In the genomic region with DNA sequence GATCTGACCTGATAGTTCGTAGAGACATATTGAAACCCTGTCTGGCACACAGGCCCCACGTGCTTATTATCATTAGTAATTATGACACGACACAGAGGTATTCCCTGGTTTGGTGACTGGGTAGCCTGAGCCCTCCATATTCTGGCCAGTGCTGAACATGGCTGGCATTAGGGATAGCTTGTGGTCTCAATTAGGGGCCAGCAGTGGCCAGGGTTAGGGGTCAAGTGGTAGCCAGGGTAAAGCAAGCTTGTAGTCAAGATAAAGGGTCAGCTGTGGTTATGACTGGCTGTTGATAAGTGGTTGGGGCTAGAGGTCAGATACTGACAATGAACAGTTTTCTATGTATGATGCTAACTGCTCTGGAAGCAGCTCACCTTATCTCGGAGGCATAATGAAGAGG, we compare ENCODE assay signal across 1 cellular context.
TF ChIP-seq lines count a peak whose summit lies in the region.

No MANE protein-coding gene starts in this region.

TF ChIP-seq in K562, 482 proteins besides CTCF, POLR2A, EP300 and RAD21 (continued from another document and continues in another):
- TF ChIP-seq, protein P1, sequence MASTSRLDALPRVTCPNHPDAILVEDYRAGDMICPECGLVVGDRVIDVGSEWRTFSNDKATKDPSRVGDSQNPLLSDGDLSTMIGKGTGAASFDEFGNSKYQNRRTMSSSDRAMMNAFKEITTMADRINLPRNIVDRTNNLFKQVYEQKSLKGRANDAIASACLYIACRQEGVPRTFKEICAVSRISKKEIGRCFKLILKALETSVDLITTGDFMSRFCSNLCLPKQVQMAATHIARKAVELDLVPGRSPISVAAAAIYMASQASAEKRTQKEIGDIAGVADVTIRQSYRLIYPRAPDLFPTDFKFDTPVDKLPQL (IDR thresholded peaks at IDR 0.05; ENCODE audit: extremely low read depth, insufficient read length): no peak
- no peak for TF ChIP-seq GABPB1 (CRISPR knock-in tag; IDR thresholded peaks at IDR 0.05)
- TF ChIP-seq, protein P2, sequence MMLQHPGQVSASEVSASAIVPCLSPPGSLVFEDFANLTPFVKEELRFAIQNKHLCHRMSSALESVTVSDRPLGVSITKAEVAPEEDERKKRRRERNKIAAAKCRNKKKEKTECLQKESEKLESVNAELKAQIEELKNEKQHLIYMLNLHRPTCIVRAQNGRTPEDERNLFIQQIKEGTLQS (IDR thresholded peaks at IDR 0.05): peak; percentile 45; the same call in 1 of the 2 replicates
- TF ChIP-seq, protein P2 (CRISPR knock-in tag; conservative IDR thresholded peaks at IDR 0.05): no peak; the same call in 1 of the 2 replicates
- no peak for TF ChIP-seq ZNF165 (CRISPR knock-in tag; IDR thresholded peaks at IDR 0.05; ENCODE audit: borderline replicate concordance)
- TF ChIP-seq NEUROD1 (IDR thresholded peaks at IDR 0.05; ENCODE audit: borderline replicate concordance, low read depth, low read length, partially characterized antibody): peak; percentile 44
- TF ChIP-seq, protein P3, sequence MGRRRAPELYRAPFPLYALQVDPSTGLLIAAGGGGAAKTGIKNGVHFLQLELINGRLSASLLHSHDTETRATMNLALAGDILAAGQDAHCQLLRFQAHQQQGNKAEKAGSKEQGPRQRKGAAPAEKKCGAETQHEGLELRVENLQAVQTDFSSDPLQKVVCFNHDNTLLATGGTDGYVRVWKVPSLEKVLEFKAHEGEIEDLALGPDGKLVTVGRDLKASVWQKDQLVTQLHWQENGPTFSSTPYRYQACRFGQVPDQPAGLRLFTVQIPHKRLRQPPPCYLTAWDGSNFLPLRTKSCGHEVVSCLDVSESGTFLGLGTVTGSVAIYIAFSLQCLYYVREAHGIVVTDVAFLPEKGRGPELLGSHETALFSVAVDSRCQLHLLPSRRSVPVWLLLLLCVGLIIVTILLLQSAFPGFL (CRISPR knock-in tag; IDR thresholded peaks at IDR 0.05): no peak
- no peak for TF ChIP-seq PURB (CRISPR knock-in tag; IDR thresholded peaks at IDR 0.05; ENCODE audit: low read depth)
- TF ChIP-seq ASH1L (IDR thresholded peaks at IDR 0.05; ENCODE audit: borderline replicate concordance, low read depth, partially characterized antibody): no peak
- no peak for TF ChIP-seq EZH2 (IDR thresholded peaks at IDR 0.05; ENCODE audit: borderline replicate concordance, low read depth, low read length)
- TF ChIP-seq, protein P4, sequence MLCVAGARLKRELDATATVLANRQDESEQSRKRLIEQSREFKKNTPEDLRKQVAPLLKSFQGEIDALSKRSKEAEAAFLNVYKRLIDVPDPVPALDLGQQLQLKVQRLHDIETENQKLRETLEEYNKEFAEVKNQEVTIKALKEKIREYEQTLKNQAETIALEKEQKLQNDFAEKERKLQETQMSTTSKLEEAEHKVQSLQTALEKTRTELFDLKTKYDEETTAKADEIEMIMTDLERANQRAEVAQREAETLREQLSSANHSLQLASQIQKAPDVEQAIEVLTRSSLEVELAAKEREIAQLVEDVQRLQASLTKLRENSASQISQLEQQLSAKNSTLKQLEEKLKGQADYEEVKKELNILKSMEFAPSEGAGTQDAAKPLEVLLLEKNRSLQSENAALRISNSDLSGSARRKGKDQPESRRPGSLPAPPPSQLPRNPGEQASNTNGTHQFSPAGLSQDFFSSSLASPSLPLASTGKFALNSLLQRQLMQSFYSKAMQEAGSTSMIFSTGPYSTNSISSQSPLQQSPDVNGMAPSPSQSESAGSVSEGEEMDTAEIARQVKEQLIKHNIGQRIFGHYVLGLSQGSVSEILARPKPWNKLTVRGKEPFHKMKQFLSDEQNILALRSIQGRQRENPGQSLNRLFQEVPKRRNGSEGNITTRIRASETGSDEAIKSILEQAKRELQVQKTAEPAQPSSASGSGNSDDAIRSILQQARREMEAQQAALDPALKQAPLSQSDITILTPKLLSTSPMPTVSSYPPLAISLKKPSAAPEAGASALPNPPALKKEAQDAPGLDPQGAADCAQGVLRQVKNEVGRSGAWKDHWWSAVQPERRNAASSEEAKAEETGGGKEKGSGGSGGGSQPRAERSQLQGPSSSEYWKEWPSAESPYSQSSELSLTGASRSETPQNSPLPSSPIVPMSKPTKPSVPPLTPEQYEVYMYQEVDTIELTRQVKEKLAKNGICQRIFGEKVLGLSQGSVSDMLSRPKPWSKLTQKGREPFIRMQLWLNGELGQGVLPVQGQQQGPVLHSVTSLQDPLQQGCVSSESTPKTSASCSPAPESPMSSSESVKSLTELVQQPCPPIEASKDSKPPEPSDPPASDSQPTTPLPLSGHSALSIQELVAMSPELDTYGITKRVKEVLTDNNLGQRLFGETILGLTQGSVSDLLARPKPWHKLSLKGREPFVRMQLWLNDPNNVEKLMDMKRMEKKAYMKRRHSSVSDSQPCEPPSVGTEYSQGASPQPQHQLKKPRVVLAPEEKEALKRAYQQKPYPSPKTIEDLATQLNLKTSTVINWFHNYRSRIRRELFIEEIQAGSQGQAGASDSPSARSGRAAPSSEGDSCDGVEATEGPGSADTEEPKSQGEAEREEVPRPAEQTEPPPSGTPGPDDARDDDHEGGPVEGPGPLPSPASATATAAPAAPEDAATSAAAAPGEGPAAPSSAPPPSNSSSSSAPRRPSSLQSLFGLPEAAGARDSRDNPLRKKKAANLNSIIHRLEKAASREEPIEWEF (CRISPR knock-in tag; IDR thresholded peaks at IDR 0.05): no peak; the same call in none of the 2 replicates
- no peak for TF ChIP-seq NFXL1 (CRISPR knock-in tag; IDR thresholded peaks at IDR 0.05)
- TF ChIP-seq EHMT2 (IDR thresholded peaks at IDR 0.05): no peak
- TF ChIP-seq COPS2 (conservative IDR thresholded peaks at IDR 0.05): no peak
- TF ChIP-seq JUN (IDR thresholded peaks at IDR 0.05; ENCODE audit: borderline replicate concordance, low read depth, low read length): no peak
- no peak for TF ChIP-seq JUN (CRISPR knock-in tag; IDR thresholded peaks at IDR 0.05; ENCODE audit: borderline replicate concordance)
- TF ChIP-seq KLF10 (CRISPR knock-in tag; IDR thresholded peaks at IDR 0.05): no peak
- TF ChIP-seq, protein P5, sequence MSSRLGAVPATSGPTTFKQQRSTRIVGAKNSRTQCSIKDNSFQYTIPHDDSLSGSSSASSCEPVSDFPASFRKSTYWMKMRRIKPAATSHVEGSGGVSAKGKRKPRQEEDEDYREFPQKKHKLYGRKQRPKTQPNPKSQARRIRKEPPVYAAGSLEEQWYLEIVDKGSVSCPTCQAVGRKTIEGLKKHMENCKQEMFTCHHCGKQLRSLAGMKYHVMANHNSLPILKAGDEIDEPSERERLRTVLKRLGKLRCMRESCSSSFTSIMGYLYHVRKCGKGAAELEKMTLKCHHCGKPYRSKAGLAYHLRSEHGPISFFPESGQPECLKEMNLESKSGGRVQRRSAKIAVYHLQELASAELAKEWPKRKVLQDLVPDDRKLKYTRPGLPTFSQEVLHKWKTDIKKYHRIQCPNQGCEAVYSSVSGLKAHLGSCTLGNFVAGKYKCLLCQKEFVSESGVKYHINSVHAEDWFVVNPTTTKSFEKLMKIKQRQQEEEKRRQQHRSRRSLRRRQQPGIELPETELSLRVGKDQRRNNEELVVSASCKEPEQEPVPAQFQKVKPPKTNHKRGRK (tag; IDR thresholded peaks at IDR 0.05): no peak
- TF ChIP-seq GATA2 (CRISPR knock-in tag; IDR thresholded peaks at IDR 0.05): peak; percentile 81
- TF ChIP-seq, protein P6, sequence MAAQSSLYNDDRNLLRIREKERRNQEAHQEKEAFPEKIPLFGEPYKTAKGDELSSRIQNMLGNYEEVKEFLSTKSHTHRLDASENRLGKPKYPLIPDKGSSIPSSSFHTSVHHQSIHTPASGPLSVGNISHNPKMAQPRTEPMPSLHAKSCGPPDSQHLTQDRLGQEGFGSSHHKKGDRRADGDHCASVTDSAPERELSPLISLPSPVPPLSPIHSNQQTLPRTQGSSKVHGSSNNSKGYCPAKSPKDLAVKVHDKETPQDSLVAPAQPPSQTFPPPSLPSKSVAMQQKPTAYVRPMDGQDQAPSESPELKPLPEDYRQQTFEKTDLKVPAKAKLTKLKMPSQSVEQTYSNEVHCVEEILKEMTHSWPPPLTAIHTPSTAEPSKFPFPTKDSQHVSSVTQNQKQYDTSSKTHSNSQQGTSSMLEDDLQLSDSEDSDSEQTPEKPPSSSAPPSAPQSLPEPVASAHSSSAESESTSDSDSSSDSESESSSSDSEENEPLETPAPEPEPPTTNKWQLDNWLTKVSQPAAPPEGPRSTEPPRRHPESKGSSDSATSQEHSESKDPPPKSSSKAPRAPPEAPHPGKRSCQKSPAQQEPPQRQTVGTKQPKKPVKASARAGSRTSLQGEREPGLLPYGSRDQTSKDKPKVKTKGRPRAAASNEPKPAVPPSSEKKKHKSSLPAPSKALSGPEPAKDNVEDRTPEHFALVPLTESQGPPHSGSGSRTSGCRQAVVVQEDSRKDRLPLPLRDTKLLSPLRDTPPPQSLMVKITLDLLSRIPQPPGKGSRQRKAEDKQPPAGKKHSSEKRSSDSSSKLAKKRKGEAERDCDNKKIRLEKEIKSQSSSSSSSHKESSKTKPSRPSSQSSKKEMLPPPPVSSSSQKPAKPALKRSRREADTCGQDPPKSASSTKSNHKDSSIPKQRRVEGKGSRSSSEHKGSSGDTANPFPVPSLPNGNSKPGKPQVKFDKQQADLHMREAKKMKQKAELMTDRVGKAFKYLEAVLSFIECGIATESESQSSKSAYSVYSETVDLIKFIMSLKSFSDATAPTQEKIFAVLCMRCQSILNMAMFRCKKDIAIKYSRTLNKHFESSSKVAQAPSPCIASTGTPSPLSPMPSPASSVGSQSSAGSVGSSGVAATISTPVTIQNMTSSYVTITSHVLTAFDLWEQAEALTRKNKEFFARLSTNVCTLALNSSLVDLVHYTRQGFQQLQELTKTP (IDR thresholded peaks at IDR 0.05; ENCODE audit: low read depth in 1 of 2, partially characterized antibody in 2 of 2): peak in 1 of 2 experiments; percentile 77
- TF ChIP-seq, protein P7, sequence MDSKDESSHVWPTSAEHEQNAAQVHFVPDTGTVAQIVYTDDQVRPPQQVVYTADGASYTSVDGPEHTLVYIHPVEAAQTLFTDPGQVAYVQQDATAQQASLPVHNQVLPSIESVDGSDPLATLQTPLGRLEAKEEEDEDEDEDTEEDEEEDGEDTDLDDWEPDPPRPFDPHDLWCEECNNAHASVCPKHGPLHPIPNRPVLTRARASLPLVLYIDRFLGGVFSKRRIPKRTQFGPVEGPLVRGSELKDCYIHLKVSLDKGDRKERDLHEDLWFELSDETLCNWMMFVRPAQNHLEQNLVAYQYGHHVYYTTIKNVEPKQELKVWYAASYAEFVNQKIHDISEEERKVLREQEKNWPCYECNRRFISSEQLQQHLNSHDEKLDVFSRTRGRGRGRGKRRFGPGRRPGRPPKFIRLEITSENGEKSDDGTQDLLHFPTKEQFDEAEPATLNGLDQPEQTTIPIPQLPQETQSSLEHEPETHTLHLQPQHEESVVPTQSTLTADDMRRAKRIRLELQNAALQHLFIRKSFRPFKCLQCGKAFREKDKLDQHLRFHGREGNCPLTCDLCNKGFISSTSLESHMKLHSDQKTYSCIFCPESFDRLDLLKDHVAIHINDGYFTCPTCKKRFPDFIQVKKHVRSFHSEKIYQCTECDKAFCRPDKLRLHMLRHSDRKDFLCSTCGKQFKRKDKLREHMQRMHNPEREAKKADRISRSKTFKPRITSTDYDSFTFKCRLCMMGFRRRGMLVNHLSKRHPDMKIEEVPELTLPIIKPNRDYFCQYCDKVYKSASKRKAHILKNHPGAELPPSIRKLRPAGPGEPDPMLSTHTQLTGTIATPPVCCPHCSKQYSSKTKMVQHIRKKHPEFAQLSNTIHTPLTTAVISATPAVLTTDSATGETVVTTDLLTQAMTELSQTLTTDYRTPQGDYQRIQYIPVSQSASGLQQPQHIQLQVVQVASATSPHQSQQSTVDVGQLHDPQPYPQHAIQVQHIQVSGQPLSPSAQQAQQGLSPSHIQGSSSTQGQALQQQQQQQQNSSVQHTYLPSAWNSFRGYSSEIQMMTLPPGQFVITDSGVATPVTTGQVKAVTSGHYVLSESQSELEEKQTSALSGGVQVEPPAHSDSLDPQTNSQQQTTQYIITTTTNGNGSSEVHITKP (IDR thresholded peaks at IDR 0.05; ENCODE audit: partially characterized antibody): no peak
- no peak for TF ChIP-seq ZNF354B (CRISPR knock-in tag; IDR thresholded peaks at IDR 0.05)
- TF ChIP-seq, protein P8, sequence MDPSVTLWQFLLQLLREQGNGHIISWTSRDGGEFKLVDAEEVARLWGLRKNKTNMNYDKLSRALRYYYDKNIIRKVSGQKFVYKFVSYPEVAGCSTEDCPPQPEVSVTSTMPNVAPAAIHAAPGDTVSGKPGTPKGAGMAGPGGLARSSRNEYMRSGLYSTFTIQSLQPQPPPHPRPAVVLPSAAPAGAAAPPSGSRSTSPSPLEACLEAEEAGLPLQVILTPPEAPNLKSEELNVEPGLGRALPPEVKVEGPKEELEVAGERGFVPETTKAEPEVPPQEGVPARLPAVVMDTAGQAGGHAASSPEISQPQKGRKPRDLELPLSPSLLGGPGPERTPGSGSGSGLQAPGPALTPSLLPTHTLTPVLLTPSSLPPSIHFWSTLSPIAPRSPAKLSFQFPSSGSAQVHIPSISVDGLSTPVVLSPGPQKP (CRISPR knock-in tag; IDR thresholded peaks at IDR 0.05): no peak
- no peak for TF ChIP-seq TGIF2 (CRISPR knock-in tag; IDR thresholded peaks at IDR 0.05)
- no peak for TF ChIP-seq NCOA4 (IDR thresholded peaks at IDR 0.05; ENCODE audit: partially characterized antibody)
- no peak for TF ChIP-seq TAF15 (IDR thresholded peaks at IDR 0.05; ENCODE audit: low read depth, low read length)
- no peak for TF ChIP-seq RBM39 (optimal IDR thresholded peaks at IDR 0.05; ENCODE audit: low read depth, low read length)
- TF ChIP-seq, protein P9, sequence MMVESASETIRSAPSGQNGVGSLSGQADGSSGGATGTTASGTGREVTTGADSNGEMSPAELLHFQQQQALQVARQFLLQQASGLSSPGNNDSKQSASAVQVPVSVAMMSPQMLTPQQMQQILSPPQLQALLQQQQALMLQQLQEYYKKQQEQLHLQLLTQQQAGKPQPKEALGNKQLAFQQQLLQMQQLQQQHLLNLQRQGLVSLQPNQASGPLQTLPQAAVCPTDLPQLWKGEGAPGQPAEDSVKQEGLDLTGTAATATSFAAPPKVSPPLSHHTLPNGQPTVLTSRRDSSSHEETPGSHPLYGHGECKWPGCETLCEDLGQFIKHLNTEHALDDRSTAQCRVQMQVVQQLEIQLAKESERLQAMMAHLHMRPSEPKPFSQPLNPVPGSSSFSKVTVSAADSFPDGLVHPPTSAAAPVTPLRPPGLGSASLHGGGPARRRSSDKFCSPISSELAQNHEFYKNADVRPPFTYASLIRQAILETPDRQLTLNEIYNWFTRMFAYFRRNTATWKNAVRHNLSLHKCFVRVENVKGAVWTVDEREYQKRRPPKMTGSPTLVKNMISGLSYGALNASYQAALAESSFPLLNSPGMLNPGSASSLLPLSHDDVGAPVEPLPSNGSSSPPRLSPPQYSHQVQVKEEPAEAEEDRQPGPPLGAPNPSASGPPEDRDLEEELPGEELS (CRISPR knock-in tag; IDR thresholded peaks at IDR 0.05; ENCODE audit: borderline replicate concordance): no peak
- no peak for TF ChIP-seq SIN3A (IDR thresholded peaks at IDR 0.05; ENCODE audit: borderline replicate concordance in 2 of 2, control insufficient read depth in 1 of 2, low read depth in 2 of 2, low read length in 2 of 2)
- no peak for TF ChIP-seq HMG20A (CRISPR knock-in tag; conservative IDR thresholded peaks at IDR 0.05)
- TF ChIP-seq EGR1 (conservative IDR thresholded peaks at IDR 0.05): no peak
- TF ChIP-seq, protein P10, sequence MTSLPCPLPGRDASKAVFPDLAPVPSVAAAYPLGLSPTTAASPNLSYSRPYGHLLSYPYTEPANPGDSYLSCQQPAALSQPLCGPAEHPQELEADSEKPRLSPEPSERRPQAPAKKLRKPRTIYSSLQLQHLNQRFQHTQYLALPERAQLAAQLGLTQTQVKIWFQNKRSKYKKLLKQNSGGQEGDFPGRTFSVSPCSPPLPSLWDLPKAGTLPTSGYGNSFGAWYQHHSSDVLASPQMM (CRISPR knock-in tag; IDR thresholded peaks at IDR 0.05): no peak
- no peak for TF ChIP-seq TAF9B (IDR thresholded peaks at IDR 0.05; ENCODE audit: partially characterized antibody)
- no peak for TF ChIP-seq NR1H2 (CRISPR knock-in tag; IDR thresholded peaks at IDR 0.05)
